8 cellular contexts compared by ENCODE assay signal in genomic region chr11:5600374-5600851, GRCh38. TPM values are rescaled to one million over a fixed set of nuclear protein-coding genes. Genes with fewer than 3 reads are reported as not detected.
A peak's percentile ranks its signal among the peaks of the same experiment; 100 is the strongest.
DNase-seq lines count a peak whose midpoint lies in the region; ATAC-seq, FAIRE-seq and TF ChIP-seq lines count a peak whose summit lies in the region.

No MANE protein-coding gene starts in this region.

- no peaks in the 10 kb centered on the region for H3K79me2 ChIP-seq in Karpas-422 (ENCODE audit: low read length)
- no peaks in the 10 kb centered on the region for H3K79me2 ChIP-seq in keratinocyte (ENCODE audit: control insufficient read depth, insufficient read depth, low read length)

- H3K9me3 ChIP-seq in Karpas-422 (ENCODE audit: low read length) (no peaks in the 10 kb centered on the region), keratinocyte (ENCODE audit: control insufficient read depth, low read depth, low read length) (no peaks in the 10 kb centered on the region)

- no peaks in the 10 kb centered on the region for H3K36me3 ChIP-seq in Karpas-422 (ENCODE audit: insufficient read depth, low read length)
- no peaks in the 10 kb centered on the region for H3K36me3 ChIP-seq in keratinocyte (ENCODE audit: control insufficient read depth in 2 of 2, extremely low read depth in 1 of 2, insufficient read depth in 2 of 2, low read length in 2 of 2)

- no peaks in the 10 kb centered on the region for H3K9me2 ChIP-seq in Karpas-422 (replicated peaks; ENCODE audit: insufficient read depth, low read length)

- TF ChIP-seq CTCF in GM12865 (IDR thresholded peaks at IDR 0.05; ENCODE audit: insufficient read depth, low read depth, low read length, missing control alignments), result peak; percentile 89
- peak; percentile 83 to 89 (median 89) for TF ChIP-seq CTCF in keratinocyte (optimal IDR thresholded peaks at IDR 0.05 in 1 of 3, IDR thresholded peaks at IDR 0.05 in 1 of 3, conservative IDR thresholded peaks at IDR 0.05 in 1 of 3; ENCODE audit: extremely low read depth in 1 of 3, insufficient read depth in 2 of 3, low read length in 3 of 3)

- FAIRE-seq in keratinocyte (lab: Jason Lieb, UNC), result peak; percentile 57

- H4K20me1 ChIP-seq in Karpas-422 (ENCODE audit: insufficient read depth, low read depth, low read length) (no peaks in the 10 kb centered on the region), keratinocyte (ENCODE audit: control insufficient read depth, extremely low read depth, insufficient read depth, low read length) (no peaks in the 10 kb centered on the region)

- dilution Hi-C loops in keratinocyte (cut with MboI; ENCODE audit: extremely low pct_ligation_motif_present, low sequenced_read_pairs), result no loop called here

- peak; percentile 79 for ATAC-seq in GM21825 (IDR thresholded peaks at IDR 0.05; ENCODE audit: unreplicated experiment)

- H3K9ac ChIP-seq in Karpas-422 (ENCODE audit: low read length) (no peak overlapping the region), keratinocyte (ENCODE audit: control insufficient read depth, extremely low read depth, insufficient read depth, low read length) (no peak overlapping the region)

- no peak overlapping the region for H3K4me3 ChIP-seq in GM12865 (ENCODE audit: low read depth, low read length)
- no peak overlapping the region for H3K4me3 ChIP-seq in Karpas-422 (ENCODE audit: low read length)
- H3K4me3 ChIP-seq in keratinocyte (ENCODE audit: control insufficient read depth in 2 of 3, extremely low read depth in 1 of 3, insufficient read depth in 2 of 3, low read depth in 1 of 3, low read length in 3 of 3), result no peak overlapping the region

- H3K4me2 ChIP-seq in Karpas-422 (ENCODE audit: low read depth, low read length, poor library complexity, severe bottlenecking) (no peak overlapping the region), keratinocyte (ENCODE audit: control insufficient read depth, extremely low read depth, insufficient read depth, low read depth, low read length) (no peak overlapping the region)

- H3K27ac ChIP-seq in Karpas-422 (ENCODE audit: low read length) (no peak overlapping the region), keratinocyte (ENCODE audit: control insufficient read depth, insufficient read depth, low read length) (no peak overlapping the region)

- H2AFZ ChIP-seq in Karpas-422 (ENCODE audit: low read length) (no peak overlapping the region), keratinocyte (ENCODE audit: control insufficient read depth, low read length) (peak overlapping the region; percentile 33)

- DNase-seq in GM12865 (ENCODE audit: low read depth) (peak; percentile 91), Karpas-422 (peak; percentile 85), T-helper 9 cell (peak; percentile 34), brain pericyte (ENCODE audit: low read depth, low spot score) (peak; percentile 70), keratinocyte (ENCODE audit: low read depth, low spot score) (no peak), NCI-H2029 treated with DMSO at 0.1 percent for 48 hours (lab: John Stamatoyannopoulos, UW) (no peak)
- DNase-seq in stimulated activated CD4-positive, alpha-beta T cell treated with anti-CD3 and anti-CD28 coated beads, Interleukin-1b, Interleukin-23, amount 100 ng/mL, for 4 hours (ENCODE audit: low read depth in 2 of 2), result peak; percentile 16 to 42

- no peaks in the 10 kb centered on the region for H3K27me3 ChIP-seq in Karpas-422 (ENCODE audit: low read length)
- H3K27me3 ChIP-seq in keratinocyte (ENCODE audit: control insufficient read depth, extremely low read depth, insufficient read depth, low read length), result no peaks in the 10 kb centered on the region

- H3K4me1 ChIP-seq in Karpas-422 (ENCODE audit: low read length), result no peaks in the 10 kb centered on the region
- H3K4me1 ChIP-seq in keratinocyte (ENCODE audit: control insufficient read depth, extremely low read depth, insufficient read depth, low read length), result peaks cover 17% of the 10 kb centered on the region

- H3K9me1 ChIP-seq in keratinocyte (ENCODE audit: control insufficient read depth, extremely low read depth, insufficient read depth, low read length), result no peaks in the 10 kb centered on the region

RNA-seq across cellular contexts. Expression of gene TRIM6, which starts 4.0 kb away (rescaled TPM):
- total RNA-seq in Karpas-422 (2014; rRNA removed; shearing (Covaris generic); ENCODE audit: low replicate concordance), result not detected in 2 replicates
- 3.9 to 5.2 TPM (median 4.5 TPM) in 3 replicates for polyA plus RNA-seq in keratinocyte
- polyA plus RNA-seq in keratinocyte (2011; ENCODE audit: low read depth), result not detected
- polyA plus RNA-seq in keratinocyte (2011; cell fraction: cytosol; rRNA removed), result 2.4 and 3.5 TPM in 2 replicates
- polyA plus RNA-seq in keratinocyte (2011; cell fraction: nucleus; rRNA removed), result 3.9 and 6.1 TPM in 2 replicates
- 0.61 and 3.2 TPM in 2 replicates for polyA plus RNA-seq in keratinocyte (2012; ENCODE audit: low replicate concordance)
- 1.7 to 3.9 TPM (median 1.9 TPM) in 3 replicates for polyA minus RNA-seq in keratinocyte
- polyA minus RNA-seq in keratinocyte (2011; cell fraction: cytosol; rRNA and poly(A)+ RNA removed), result 1.3 TPM
- 1.4 and 3.2 TPM in 2 replicates for polyA minus RNA-seq in keratinocyte (2011; cell fraction: nucleus; rRNA and poly(A)+ RNA removed)

RNA-seq across cellular contexts. Expression of gene OR52B6, which starts 19.7 kb away (rescaled TPM):
- total RNA-seq in Karpas-422 (2014; rRNA removed; shearing (Covaris generic); ENCODE audit: low replicate concordance), result not detected in 2 replicates
- polyA plus RNA-seq in keratinocyte, result not detected in 3 replicates
- polyA plus RNA-seq in keratinocyte (2011; ENCODE audit: low read depth), result not detected
- polyA plus RNA-seq in keratinocyte (2011; cell fraction: cytosol; rRNA removed), result not detected in 2 replicates
- polyA plus RNA-seq in keratinocyte (2011; cell fraction: nucleus; rRNA removed), result not detected in 2 replicates
- 0.17 TPM in 1 of 2 replicates, not detected in the other for polyA plus RNA-seq in keratinocyte (2012; ENCODE audit: low replicate concordance)
- polyA minus RNA-seq in keratinocyte, result not detected in 3 replicates
- not detected for polyA minus RNA-seq in keratinocyte (2011; cell fraction: cytosol; rRNA and poly(A)+ RNA removed)
- not detected in 2 replicates for polyA minus RNA-seq in keratinocyte (2011; cell fraction: nucleus; rRNA and poly(A)+ RNA removed)

RNA-seq across cellular contexts. Expression of gene TRIM34, which starts 24.4 kb away (rescaled TPM):
- total RNA-seq in Karpas-422 (2014; rRNA removed; shearing (Covaris generic); ENCODE audit: low replicate concordance), result 11.4 and 19.7 TPM in 2 replicates
- polyA plus RNA-seq in keratinocyte, result 13.7 to 20.5 TPM (median 15.8 TPM) in 3 replicates
- polyA plus RNA-seq in keratinocyte (2011; ENCODE audit: low read depth), result 9.3 TPM
- 7.8 and 18.6 TPM in 2 replicates for polyA plus RNA-seq in keratinocyte (2011; cell fraction: cytosol; rRNA removed)
- polyA plus RNA-seq in keratinocyte (2011; cell fraction: nucleus; rRNA removed), result 18.8 and 22.5 TPM in 2 replicates
- 3.1 and 7.6 TPM in 2 replicates for polyA plus RNA-seq in keratinocyte (2012; ENCODE audit: low replicate concordance)
- polyA minus RNA-seq in keratinocyte, result 2.3 to 14.3 TPM (median 11.6 TPM) in 3 replicates
- 7.1 TPM for polyA minus RNA-seq in keratinocyte (2011; cell fraction: cytosol; rRNA and poly(A)+ RNA removed)
- polyA minus RNA-seq in keratinocyte (2011; cell fraction: nucleus; rRNA and poly(A)+ RNA removed), result 3.9 and 6.8 TPM in 2 replicates

RNA-seq across cellular contexts. Expression of gene OR52H1, which starts 52.1 kb away (rescaled TPM):
- 1.2 TPM in 1 of 2 replicates, not detected in the other for total RNA-seq in Karpas-422 (2014; rRNA removed; shearing (Covaris generic); ENCODE audit: low replicate concordance)
- 0.15 TPM in 1 of 3 replicates, not detected in the others for polyA plus RNA-seq in keratinocyte
- not detected for polyA plus RNA-seq in keratinocyte (2011; ENCODE audit: low read depth)
- not detected in 2 replicates for polyA plus RNA-seq in keratinocyte (2011; cell fraction: cytosol; rRNA removed)
- polyA plus RNA-seq in keratinocyte (2011; cell fraction: nucleus; rRNA removed), result 0.19 and 0.41 TPM in 2 replicates
- not detected in 2 replicates for polyA plus RNA-seq in keratinocyte (2012; ENCODE audit: low replicate concordance)
- 0.56 to 3.1 TPM (median 2.0 TPM) in 3 replicates for polyA minus RNA-seq in keratinocyte
- not detected for polyA minus RNA-seq in keratinocyte (2011; cell fraction: cytosol; rRNA and poly(A)+ RNA removed)
- 0.74 and 1.8 TPM in 2 replicates for polyA minus RNA-seq in keratinocyte (2011; cell fraction: nucleus; rRNA and poly(A)+ RNA removed)

Comparison
In these comparisons a context has a peak if more than half of its experiments do, and no peak if none do; other contexts are left out.
1. DNase-seq: peak in GM12865 (single experiment), Karpas-422 (single experiment), T-helper 9 cell (single experiment), brain pericyte (single experiment) and stimulated activated CD4-positive, alpha-beta T cell treated with anti-CD3 and anti-CD28 coated beads, Interleukin-1b, Interleukin-23, amount 100 ng/mL, for 4 hours (2 of 2); none in keratinocyte (single experiment) and NCI-H2029 treated with DMSO at 0.1 percent for 48 hours (single experiment).